In the genomic region with DNA sequence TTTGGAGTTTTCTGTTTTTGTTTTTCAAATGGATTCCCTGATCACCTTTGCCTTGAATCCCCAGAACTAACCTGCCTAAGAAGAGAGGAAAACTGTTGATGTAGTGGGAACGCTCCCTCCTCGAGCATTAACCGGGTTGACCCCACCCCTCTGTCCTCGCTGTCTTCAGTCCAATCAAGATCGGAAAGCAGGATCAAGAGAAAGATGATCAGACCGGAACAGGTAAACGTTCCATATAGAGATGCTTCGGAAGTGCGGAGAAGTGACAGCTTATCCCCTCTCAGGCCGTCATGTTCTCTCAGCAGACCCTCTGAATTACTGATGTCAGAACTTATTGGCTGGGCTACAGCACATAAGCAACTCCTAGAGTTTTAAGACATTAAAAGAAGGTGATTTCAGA, we compare ENCODE assay signal across 18 cellular contexts. TPM values are rescaled to one million over a fixed set of nuclear protein-coding genes. Genes with fewer than 3 reads are reported as not detected.
A peak's percentile ranks its signal among the peaks of the same experiment; 100 is the strongest.
DNase-seq lines count a peak whose midpoint lies in the region; ATAC-seq and TF ChIP-seq lines count a peak whose summit lies in the region.
"Had no signal": no experiment of that assay in that cellular context is flagged by ENCODE, and none has a peak within 500 bp of the region (broad histone marks: within the 10 kb centered on the region; RNA-seq: fewer than 3 reads in every experiment).

No MANE protein-coding gene starts in this region.

- no peak overlapping the region for H3K27ac ChIP-seq in H9 (ENCODE audit: insufficient read length, low read depth, low read length)
- H3K27ac ChIP-seq in duodenal mucosa (ENCODE audit: low read depth, low read length) = no peak overlapping the region
- no peak overlapping the region for H3K27ac ChIP-seq in psoas muscle
- H3K27ac ChIP-seq in osteoblast (ENCODE audit: low read depth, low read length) = no peak overlapping the region
- H3K27ac ChIP-seq: prostate gland, upper lobe of left lung, VCaP had no signal

- H3K79me1 ChIP-seq in H9 (ENCODE audit: insufficient read depth, low read depth, low read length, poor library complexity, severe bottlenecking) = no peaks in the 10 kb centered on the region

- peak overlapping the region; percentile 69 for H3K4me3 Mint-ChIP-seq in activated CD4-positive, alpha-beta T cell treated with anti-CD3 and anti-CD28 coated beads, Interleukin-2, amount 10 ng/mL, durations not matched to agents 24 days and 14 days
- H3K4me3 Mint-ChIP-seq in H9 = peak overlapping the region; percentile 55 to 82
- H3K4me3 Mint-ChIP-seq: activated CD8-positive, alpha-beta memory T cell treated with anti-CD3 and anti-CD28 coated beads, Interleukin-2, amount 10 ng/mL, durations not matched to agents 7 days and 5 days; stimulated activated effector memory CD8-positive, alpha-beta T cell treated with anti-CD3 and anti-CD28 coated beads, Interleukin-12 subunit alpha, Interleukin-12 subunit beta, amount 100 ng/mL, for 72 hours had no signal

- H2AFZ ChIP-seq in H9 (ENCODE audit: low read length) (no peak overlapping the region), neuron (ENCODE audit: low read depth, low read length) (peak overlapping the region; percentile 88), osteoblast (ENCODE audit: low read length) (no peak overlapping the region)

- H3K4me1 Mint-ChIP-seq in activated CD4-positive, alpha-beta T cell treated with anti-CD3 and anti-CD28 coated beads, Interleukin-2, amount 10 ng/mL, durations not matched to agents 24 days and 14 days = peaks cover 9% of the 10 kb centered on the region
- peaks cover 15 to 24% of the 10 kb centered on the region in 2 experiments for H3K4me1 Mint-ChIP-seq in H9

- H3K79me2 ChIP-seq in H9 (ENCODE audit: insufficient read depth, low read length) = no peaks in the 10 kb centered on the region
- H3K79me2 ChIP-seq in osteoblast (ENCODE audit: insufficient read depth, low read length) = no peaks in the 10 kb centered on the region

- WGBS in H9 (ENCODE audit: extremely low coverage, insufficient read length, low lambda C conversion rate) = no CpG with 5 or more reads among the region's 10 CpGs
- 21 to 33% (median 25%) methylated on average over 10 of the region's 10 CpGs for WGBS in psoas muscle, 3 donors

- H2BK120ac ChIP-seq in H9 (ENCODE audit: low read depth, low read length, poor library complexity, severe bottlenecking) = no peak overlapping the region

- H2AK5ac ChIP-seq in H9 (ENCODE audit: insufficient read length, low read length) = no peak overlapping the region

- H3K9me3 ChIP-seq in H9 (ENCODE audit: control insufficient read depth, low read depth, low read length) = no peaks in the 10 kb centered on the region
- no peaks in the 10 kb centered on the region for H3K9me3 ChIP-seq in duodenal mucosa (ENCODE audit: control insufficient read depth in 1 of 2, low read length in 2 of 2)
- peaks cover 2% of the 10 kb centered on the region for H3K9me3 ChIP-seq in neuron (ENCODE audit: low read length)
- no peaks in the 10 kb centered on the region for H3K9me3 ChIP-seq in psoas muscle
- H3K9me3 ChIP-seq in osteoblast (ENCODE audit: low read depth, low read length) = no peaks in the 10 kb centered on the region
- H3K9me3 ChIP-seq: prostate gland, upper lobe of left lung had no signal

- H3K23ac ChIP-seq in H9 (ENCODE audit: insufficient read length, low read depth, low read length) = no peak overlapping the region

- H4K8ac ChIP-seq in H9 (replicated peaks; ENCODE audit: insufficient read length, low read depth, low read length) = no peak overlapping the region

- H4K20me1 ChIP-seq in H9 (ENCODE audit: control insufficient read depth, insufficient read depth, insufficient read length) = no peaks in the 10 kb centered on the region
- H4K20me1 ChIP-seq in osteoblast (ENCODE audit: insufficient read depth, low read length) = no peaks in the 10 kb centered on the region

- no peaks in the 10 kb centered on the region for H3K4me1 ChIP-seq in H9 (ENCODE audit: insufficient read depth, low read length)
- H3K4me1 ChIP-seq in duodenal mucosa (ENCODE audit: control insufficient read depth in 1 of 2, insufficient read depth in 2 of 2, low read length in 2 of 2) = peaks cover 6 to 7% of the 10 kb centered on the region in 2 donors
- peaks cover 12% of the 10 kb centered on the region for H3K4me1 ChIP-seq in neuron (ENCODE audit: insufficient read depth, low read length)
- peaks cover 17% of the 10 kb centered on the region for H3K4me1 ChIP-seq in psoas muscle
- H3K4me1 ChIP-seq in osteoblast (ENCODE audit: insufficient read depth, low read length) = no peaks in the 10 kb centered on the region

- peaks cover 69% of the 10 kb centered on the region for H3K27me3 Mint-ChIP-seq in activated CD4-positive, alpha-beta T cell treated with anti-CD3 and anti-CD28 coated beads, Interleukin-2, amount 10 ng/mL, durations not matched to agents 24 days and 14 days
- H3K27me3 Mint-ChIP-seq in H9 (ENCODE audit: low read depth) = peaks cover 89% of the 10 kb centered on the region

- no peak overlapping the region for H3T11ph ChIP-seq in H9 (ENCODE audit: low read length)

- no peak overlapping the region for H3K27ac Mint-ChIP-seq in activated CD4-positive, alpha-beta T cell treated with anti-CD3 and anti-CD28 coated beads, Interleukin-2, amount 10 ng/mL, durations not matched to agents 24 days and 14 days
- no peak overlapping the region for H3K27ac Mint-ChIP-seq in H9
- H3K27ac Mint-ChIP-seq: activated CD8-positive, alpha-beta memory T cell treated with anti-CD3 and anti-CD28 coated beads, Interleukin-2, amount 10 ng/mL, durations not matched to agents 7 days and 5 days; activated naive CD4-positive, alpha-beta T cell treated with anti-CD3 and anti-CD28 coated beads, Interleukin-2, amount 50 U/mL, for 72 hours; CD4-positive, CD25-positive, alpha-beta regulatory T cell; stimulated activated effector memory CD8-positive, alpha-beta T cell treated with anti-CD3 and anti-CD28 coated beads, Interleukin-12 subunit alpha, Interleukin-12 subunit beta, amount 100 ng/mL, for 72 hours had no signal

- H3K4me2 ChIP-seq in H9 (ENCODE audit: insufficient read depth, insufficient read length, low read length) (peak overlapping the region; percentile 77), osteoblast (ENCODE audit: insufficient read depth, low read length) (no peak overlapping the region)

- no peak overlapping the region for H2BK15ac ChIP-seq in H9 (ENCODE audit: low read depth, low read length)

- intact Hi-C loops in activated CD4-positive, alpha-beta T cell treated with anti-CD3 and anti-CD28 coated beads, Interleukin-2, amount 10 ng/mL, durations not matched to agents 24 days and 14 days (cut with micrococcal nuclease) = loop anchor here (5.0 kb wide), 1 partner anchor 490 kb away; a partner anchor contains a TSS
- intact Hi-C loops in psoas muscle (cut with DNase I) = no loop called here

- peaks cover 11% of the 10 kb centered on the region for H3K23me2 ChIP-seq in H9 (ENCODE audit: insufficient read length, low read depth, low read length, poor library complexity, severe bottlenecking)

- H4K5ac ChIP-seq in H9 (ENCODE audit: insufficient read length, low read depth, low read length) = no peak overlapping the region

- H3K4me3 ChIP-seq in duodenal mucosa (ENCODE audit: low read depth in 1 of 2, low read length in 2 of 2) (peak overlapping the region; percentile 41 to 58), neuron (ENCODE audit: low read length) (no peak overlapping the region), psoas muscle (no peak overlapping the region), osteoblast (ENCODE audit: insufficient read depth, low read length) (no peak overlapping the region)

- H2BK5ac ChIP-seq in H9 (ENCODE audit: insufficient read length, low read length) = no peak overlapping the region

- DNase-seq in activated CD4-positive, alpha-beta T cell treated with anti-CD3 and anti-CD28 coated beads, Interleukin-2, amount 10 ng/mL, durations not matched to agents 24 days and 14 days = no peak
- DNase-seq in activated CD4-positive, alpha-beta T cell treated with anti-CD3 and anti-CD28 coated beads, Interleukin-2, amount 50 U/mL, for 4 hours = no peak
- DNase-seq in H9 (no peak), psoas muscle (no peak), osteoblast (ENCODE audit: insufficient read length, low spot score, missing footprints) (no peak), DMS79 (lab: John Stamatoyannopoulos, UW) (no peak)
- DNase-seq: activated CD8-positive, alpha-beta memory T cell treated with anti-CD3 and anti-CD28 coated beads, Interleukin-2, amount 10 ng/mL, durations not matched to agents 7 days and 5 days; CD4-positive, CD25-positive, alpha-beta regulatory T cell; effector CD4-positive, alpha-beta T cell; KG1; NK-92 treated with Interleukin-12 subunit alpha and Interleukin-12 subunit beta, amount 100 ng/mL, for 24 hours; upper lobe of left lung had no signal

- no peak overlapping the region for H3K14ac ChIP-seq in H9 (ENCODE audit: insufficient read depth, low read length)

- H2BK12ac ChIP-seq in H9 (ENCODE audit: insufficient read length, low read depth, low read length) = no peak overlapping the region

- no peak for ATAC-seq in psoas muscle
- ATAC-seq: activated CD8-positive, alpha-beta memory T cell treated with anti-CD3 and anti-CD28 coated beads, Interleukin-2, amount 10 ng/mL, durations not matched to agents 7 days and 5 days had no signal

- no peak for TF ChIP-seq CTCF in H9 (conservative IDR thresholded peaks at IDR 0.05)
- TF ChIP-seq CTCF in psoas muscle (IDR thresholded peaks at IDR 0.05) = no peak
- TF ChIP-seq CTCF in osteoblast (IDR thresholded peaks at IDR 0.05; ENCODE audit: extremely low read depth, low read depth, low read length) = no peak

- H2BK20ac ChIP-seq in H9 (ENCODE audit: low read depth, low read length, poor library complexity, severe bottlenecking) = no peak overlapping the region

- no peaks in the 10 kb centered on the region for H3K36me3 ChIP-seq in duodenal mucosa (ENCODE audit: control insufficient read depth in 1 of 2, insufficient read depth in 2 of 2, low read length in 2 of 2)
- no peaks in the 10 kb centered on the region for H3K36me3 ChIP-seq in neuron (ENCODE audit: insufficient read depth, low read length)
- no peaks in the 10 kb centered on the region for H3K36me3 ChIP-seq in psoas muscle (ENCODE audit: insufficient read depth in 1 of 2, low read depth in 1 of 2)
- H3K36me3 ChIP-seq in osteoblast (ENCODE audit: insufficient read depth, low read length) = no peaks in the 10 kb centered on the region
- H3K36me3 ChIP-seq: prostate gland, upper lobe of left lung had no signal

- no peaks in the 10 kb centered on the region for H3K36me3 Mint-ChIP-seq in activated CD4-positive, alpha-beta T cell treated with anti-CD3 and anti-CD28 coated beads, Interleukin-2, amount 10 ng/mL, durations not matched to agents 24 days and 14 days (ENCODE audit: low read depth)
- no peaks in the 10 kb centered on the region; a peak in 1 of 7 replicates for H3K36me3 Mint-ChIP-seq in H9 (ENCODE audit: insufficient read depth in 1 of 3, low read depth in 3 of 3)
- H3K36me3 Mint-ChIP-seq: activated CD8-positive, alpha-beta memory T cell treated with anti-CD3 and anti-CD28 coated beads, Interleukin-2, amount 10 ng/mL, durations not matched to agents 7 days and 5 days; CD4-positive, CD25-positive, alpha-beta regulatory T cell; stimulated activated effector memory CD8-positive, alpha-beta T cell treated with anti-CD3 and anti-CD28 coated beads, Interleukin-12 subunit alpha, Interleukin-12 subunit beta, amount 100 ng/mL, for 72 hours had no signal

- H3K9ac ChIP-seq in H9 (ENCODE audit: extremely low read depth, insufficient read length, low read length) (no peak overlapping the region), duodenal mucosa (ENCODE audit: low read depth in 1 of 2, low read length in 2 of 2) (no peak overlapping the region)

- no peak overlapping the region for H4K91ac ChIP-seq in H9 (ENCODE audit: insufficient read length, low read depth, low read length)

- H3K4ac ChIP-seq in H9 (ENCODE audit: low read depth, low read length) = no peak overlapping the region

- H3K9me3 Mint-ChIP-seq in activated CD4-positive, alpha-beta T cell treated with anti-CD3 and anti-CD28 coated beads, Interleukin-2, amount 10 ng/mL, durations not matched to agents 24 days and 14 days = no peaks in the 10 kb centered on the region
- peaks cover 0 to 3% of the 10 kb centered on the region in 2 experiments; a peak in 2 of 5 replicates for H3K9me3 Mint-ChIP-seq in H9
- H3K9me3 Mint-ChIP-seq: activated naive CD4-positive, alpha-beta T cell treated with anti-CD3 and anti-CD28 coated beads, Interleukin-2, amount 50 U/mL, for 72 hours; stimulated activated effector memory CD8-positive, alpha-beta T cell treated with anti-CD3 and anti-CD28 coated beads, Interleukin-12 subunit alpha, Interleukin-12 subunit beta, amount 100 ng/mL, for 72 hours had no signal

- H3K56ac ChIP-seq in H9 (ENCODE audit: insufficient read length, low read depth, low read length) = no peak overlapping the region

- H3K27me3 ChIP-seq in H9 (ENCODE audit: insufficient read depth, low read length) = peaks cover 44% of the 10 kb centered on the region; the same call in 1 of the 2 replicates
- H3K27me3 ChIP-seq in duodenal mucosa (ENCODE audit: control insufficient read depth in 1 of 2, insufficient read depth in 2 of 2, low read length in 2 of 2) = peaks cover 27 to 37% of the 10 kb centered on the region in 2 donors
- peaks cover 77% of the 10 kb centered on the region for H3K27me3 ChIP-seq in neuron (ENCODE audit: insufficient read depth, low read length)
- H3K27me3 ChIP-seq in psoas muscle (ENCODE audit: insufficient read depth in 3 of 3, low read length in 2 of 3) = peaks cover 4 to 81% (median 15%) of the 10 kb centered on the region in 3 donors
- H3K27me3 ChIP-seq in osteoblast (ENCODE audit: insufficient read depth, low read length) = peaks cover 71% of the 10 kb centered on the region

- no peak overlapping the region for H3K18ac ChIP-seq in H9 (ENCODE audit: insufficient read length, low read depth, low read length)

RNA-seq across cellular contexts. Expression of a gene that starts 0.8 kb away (rescaled TPM):
- not detected in 2 replicates for total RNA-seq in activated CD4-positive, alpha-beta T cell treated with anti-CD3 and anti-CD28 coated beads, Interleukin-2, amount 10 ng/mL, durations not matched to agents 24 days and 14 days
- total RNA-seq in H9 (2021) = 0.44 and 0.46 TPM in 2 replicates
- total RNA-seq in psoas muscle = under 1 TPM in 2 of 4 donors, not detected in 2; 0.15 to 0.52 TPM
- polyA plus RNA-seq in psoas muscle = under 1 TPM; 0.04 to 0.08 (median 0.06) TPM
- not detected in 2 replicates for total RNA-seq in osteoblast
- total RNA-seq: activated CD8-positive, alpha-beta memory T cell treated with anti-CD3 and anti-CD28 coated beads, Interleukin-2, amount 10 ng/mL, durations not matched to agents 7 days and 5 days; activated naive CD4-positive, alpha-beta T cell treated with anti-CD3 and anti-CD28 coated beads, Interleukin-2, amount 50 U/mL, for 72 hours; CD4-positive, CD25-positive, alpha-beta regulatory T cell had no signal

Comparison
In these comparisons a context has a peak if more than half of its experiments do, and no peak if none do; other contexts are left out.
1. H3K4me3 ChIP-seq: peak in duodenal mucosa (2 of 2); none in neuron (single experiment), psoas muscle (single experiment) and osteoblast (single experiment).